ENCODE assay signal across 8 cellular contexts in the genomic region with DNA sequence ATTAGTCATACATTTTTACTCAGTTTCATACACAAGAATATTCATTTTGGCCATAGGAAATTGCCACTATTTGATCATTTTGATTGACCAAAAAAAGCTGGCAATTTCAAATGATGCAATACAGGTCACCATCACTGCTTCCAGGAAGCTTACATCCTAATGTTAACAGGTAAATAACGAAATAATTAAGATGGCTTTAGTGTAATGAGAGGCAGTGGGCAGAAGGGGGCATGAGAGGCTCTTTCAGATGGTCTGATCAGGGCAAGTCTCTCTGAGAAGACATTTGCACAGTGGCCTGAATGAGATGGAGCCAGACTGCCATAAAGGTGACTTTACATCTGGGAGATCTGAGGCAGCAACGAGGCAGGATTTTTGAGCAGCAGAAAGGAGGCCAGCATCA.
DNase-seq lines count a peak whose midpoint lies in the region; ATAC-seq and TF ChIP-seq lines count a peak whose summit lies in the region.

No MANE protein-coding gene starts in this region.

- TF ChIP-seq POLR2A in vagina (IDR thresholded peaks at IDR 0.05) = no peak

- H3K9me3 ChIP-seq in vagina = no peaks in the 10 kb centered on the region

- no peaks in the 10 kb centered on the region for H3K9me3 Mint-ChIP-seq in activated T-cell treated with anti-CD3 and anti-CD28 coated beads, Interleukin-2, amount 50 U/mL, for 72 hours

- H3K4me1 ChIP-seq in vagina = peaks cover 8% of the 10 kb centered on the region

- H3K4me1 Mint-ChIP-seq in activated T-cell treated with anti-CD3 and anti-CD28 coated beads, Interleukin-2, amount 50 U/mL, for 72 hours (ENCODE audit: low read depth) = peaks cover 5% of the 10 kb centered on the region

- H3K36me3 ChIP-seq in vagina = no peaks in the 10 kb centered on the region

- DNase-seq in ELF-1 (ENCODE audit: low read depth, low spot score) (peak; percentile 48), GM20000 (ENCODE audit: low spot score) (peak; percentile 16), NCI-H774 (lab: John Stamatoyannopoulos, UW) (peak; percentile 13), left cardiac atrium (peak; percentile 33), vagina (ENCODE audit: extremely low spot score in 2 of 2) (no peak)
- DNase-seq in activated T-cell treated with anti-CD3 and anti-CD28 coated beads, Interleukin-2, amount 50 U/mL, for 72 hours = peak; percentile 18 to 24
- peak; percentile 4 for DNase-seq in stimulated activated CD4-positive, alpha-beta T cell treated with anti-CD3 and anti-CD28 coated beads, Interleukin-12 subunit alpha, Interleukin-12 subunit beta, amount 100 ng/mL, for 4 hours

- H3K27me3 Mint-ChIP-seq in activated T-cell treated with anti-CD3 and anti-CD28 coated beads, Interleukin-2, amount 50 U/mL, for 72 hours (ENCODE audit: low read depth) = peaks cover 12% of the 10 kb centered on the region

- ATAC-seq in HG03439 (IDR thresholded peaks at IDR 0.05; ENCODE audit: unreplicated experiment) (peak; percentile 65), left cardiac atrium (peak; percentile 53 to 80)
- peak; percentile 58 to 62 for ATAC-seq in activated T-cell treated with anti-CD3 and anti-CD28 coated beads, Interleukin-2, amount 50 U/mL, for 72 hours (replicated peaks in 1 of 2)

- no peaks in the 10 kb centered on the region for H3K36me3 Mint-ChIP-seq in activated T-cell treated with anti-CD3 and anti-CD28 coated beads, Interleukin-2, amount 50 U/mL, for 72 hours (ENCODE audit: insufficient read depth in 2 of 2)

- intact Hi-C loops in left cardiac atrium (cut with DNase I) = loop anchor here (1.0 to 10.0 kb wide), 2 partner anchors 122 kb away; no protein-coding TSS in a partner anchor
- intact Hi-C loops in vagina (cut with DNase I) = no loop called here

- peak; percentile 5 for TF ChIP-seq CTCF in GM20000 (IDR thresholded peaks at IDR 0.05; ENCODE audit: extremely low read depth, missing control alignments)
- TF ChIP-seq CTCF in vagina (IDR thresholded peaks at IDR 0.05) = peak in 1 of 3 experiments; percentile 37

- H3K4me3 Mint-ChIP-seq in activated T-cell treated with anti-CD3 and anti-CD28 coated beads, Interleukin-2, amount 50 U/mL, for 72 hours = no peak overlapping the region

- H3K27ac Mint-ChIP-seq in activated T-cell treated with anti-CD3 and anti-CD28 coated beads, Interleukin-2, amount 50 U/mL, for 72 hours = no peak overlapping the region

- H3K27me3 ChIP-seq in vagina = no peaks in the 10 kb centered on the region

- H3K4me3 ChIP-seq in vagina = no peak overlapping the region

- no peak overlapping the region for H3K27ac ChIP-seq in vagina

Comparison
In these comparisons a context has a peak if more than half of its experiments do, and no peak if none do; other contexts are left out.
1. DNase-seq: peak in ELF-1 (single experiment), GM20000 (single experiment), NCI-H774 (single experiment), activated T-cell treated with anti-CD3 and anti-CD28 coated beads, Interleukin-2, amount 50 U/mL, for 72 hours (2 of 2), left cardiac atrium (single experiment) and stimulated activated CD4-positive, alpha-beta T cell treated with anti-CD3 and anti-CD28 coated beads, Interleukin-12 subunit alpha, Interleukin-12 subunit beta, amount 100 ng/mL, for 4 hours (single experiment); none in vagina (0 of 2).
2. Peak in every context shown above with its lines, with median percentiles within 50 percentile points of each other: ATAC-seq.